1 cellular context compared by ENCODE assay signal in the genomic region with DNA sequence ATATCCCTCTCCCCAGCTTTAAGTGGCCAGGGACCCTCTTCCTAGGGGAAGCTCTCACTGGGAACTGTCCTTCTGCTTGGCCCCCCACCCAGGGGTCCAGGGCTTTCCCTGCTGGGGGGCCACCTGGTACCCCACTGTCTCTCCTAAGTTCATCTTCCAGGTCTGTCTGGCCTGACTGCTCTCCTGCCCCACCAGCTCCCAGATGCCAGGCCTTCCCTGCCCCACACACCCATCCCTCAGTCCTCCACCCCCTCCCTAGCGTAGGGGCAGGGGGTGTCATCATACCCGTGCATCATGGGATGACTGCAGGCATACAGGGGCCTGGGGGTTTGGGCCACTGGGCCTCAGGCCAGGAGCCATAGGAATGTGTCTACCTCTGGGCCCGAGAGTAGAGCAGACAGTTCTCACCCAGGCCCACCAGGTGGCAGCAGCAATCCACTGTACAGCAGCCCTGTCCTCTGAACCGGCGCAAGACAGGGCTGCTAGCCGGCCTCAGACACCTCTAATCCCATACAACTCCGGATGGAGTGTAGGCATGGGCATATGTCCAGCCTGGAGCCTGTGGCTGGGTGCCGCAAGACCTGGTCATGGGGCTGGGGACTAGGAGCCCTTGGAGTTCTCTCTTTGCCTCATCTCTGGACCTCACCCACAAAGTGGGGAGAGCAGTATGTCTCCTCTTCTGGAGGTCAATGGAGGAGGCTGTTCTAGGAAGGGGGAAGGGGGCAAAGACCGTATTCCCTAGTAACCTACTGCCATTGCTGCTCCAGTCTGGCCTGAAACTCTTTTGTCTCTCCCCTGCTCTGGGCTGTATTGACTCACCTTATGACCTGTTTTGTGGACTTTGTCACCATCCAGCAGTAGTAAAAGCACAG.
TF ChIP-seq lines count a peak whose summit lies in the region.

No MANE protein-coding gene starts in this region.

TF ChIP-seq in K562, 482 proteins besides CTCF, POLR2A, EP300 and RAD21 (continued from another document):
- TF ChIP-seq, protein P1, sequence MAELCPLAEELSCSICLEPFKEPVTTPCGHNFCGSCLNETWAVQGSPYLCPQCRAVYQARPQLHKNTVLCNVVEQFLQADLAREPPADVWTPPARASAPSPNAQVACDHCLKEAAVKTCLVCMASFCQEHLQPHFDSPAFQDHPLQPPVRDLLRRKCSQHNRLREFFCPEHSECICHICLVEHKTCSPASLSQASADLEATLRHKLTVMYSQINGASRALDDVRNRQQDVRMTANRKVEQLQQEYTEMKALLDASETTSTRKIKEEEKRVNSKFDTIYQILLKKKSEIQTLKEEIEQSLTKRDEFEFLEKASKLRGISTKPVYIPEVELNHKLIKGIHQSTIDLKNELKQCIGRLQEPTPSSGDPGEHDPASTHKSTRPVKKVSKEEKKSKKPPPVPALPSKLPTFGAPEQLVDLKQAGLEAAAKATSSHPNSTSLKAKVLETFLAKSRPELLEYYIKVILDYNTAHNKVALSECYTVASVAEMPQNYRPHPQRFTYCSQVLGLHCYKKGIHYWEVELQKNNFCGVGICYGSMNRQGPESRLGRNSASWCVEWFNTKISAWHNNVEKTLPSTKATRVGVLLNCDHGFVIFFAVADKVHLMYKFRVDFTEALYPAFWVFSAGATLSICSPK (IDR thresholded peaks at IDR 0.05; ENCODE audit: borderline replicate concordance), result no peak
- TF ChIP-seq, protein P2, sequence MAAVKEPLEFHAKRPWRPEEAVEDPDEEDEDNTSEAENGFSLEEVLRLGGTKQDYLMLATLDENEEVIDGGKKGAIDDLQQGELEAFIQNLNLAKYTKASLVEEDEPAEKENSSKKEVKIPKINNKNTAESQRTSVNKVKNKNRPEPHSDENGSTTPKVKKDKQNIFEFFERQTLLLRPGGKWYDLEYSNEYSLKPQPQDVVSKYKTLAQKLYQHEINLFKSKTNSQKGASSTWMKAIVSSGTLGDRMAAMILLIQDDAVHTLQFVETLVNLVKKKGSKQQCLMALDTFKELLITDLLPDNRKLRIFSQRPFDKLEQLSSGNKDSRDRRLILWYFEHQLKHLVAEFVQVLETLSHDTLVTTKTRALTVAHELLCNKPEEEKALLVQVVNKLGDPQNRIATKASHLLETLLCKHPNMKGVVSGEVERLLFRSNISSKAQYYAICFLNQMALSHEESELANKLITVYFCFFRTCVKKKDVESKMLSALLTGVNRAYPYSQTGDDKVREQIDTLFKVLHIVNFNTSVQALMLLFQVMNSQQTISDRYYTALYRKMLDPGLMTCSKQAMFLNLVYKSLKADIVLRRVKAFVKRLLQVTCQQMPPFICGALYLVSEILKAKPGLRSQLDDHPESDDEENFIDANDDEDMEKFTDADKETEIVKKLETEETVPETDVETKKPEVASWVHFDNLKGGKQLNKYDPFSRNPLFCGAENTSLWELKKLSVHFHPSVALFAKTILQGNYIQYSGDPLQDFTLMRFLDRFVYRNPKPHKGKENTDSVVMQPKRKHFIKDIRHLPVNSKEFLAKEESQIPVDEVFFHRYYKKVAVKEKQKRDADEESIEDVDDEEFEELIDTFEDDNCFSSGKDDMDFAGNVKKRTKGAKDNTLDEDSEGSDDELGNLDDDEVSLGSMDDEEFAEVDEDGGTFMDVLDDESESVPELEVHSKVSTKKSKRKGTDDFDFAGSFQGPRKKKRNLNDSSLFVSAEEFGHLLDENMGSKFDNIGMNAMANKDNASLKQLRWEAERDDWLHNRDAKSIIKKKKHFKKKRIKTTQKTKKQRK (IDR thresholded peaks at IDR 0.05; ENCODE audit: borderline replicate concordance, low read depth, low read length), result no peak
- no peak for TF ChIP-seq ZNF436 (CRISPR knock-in tag; IDR thresholded peaks at IDR 0.05)
- TF ChIP-seq ZC3H4 (CRISPR knock-in tag; IDR thresholded peaks at IDR 0.05; ENCODE audit: borderline replicate concordance), result no peak
- TF ChIP-seq KLF16 (IDR thresholded peaks at IDR 0.05), result no peak
- no peak for TF ChIP-seq SMARCC2 (IDR thresholded peaks at IDR 0.05; ENCODE audit: low read depth)
- TF ChIP-seq, protein P3, sequence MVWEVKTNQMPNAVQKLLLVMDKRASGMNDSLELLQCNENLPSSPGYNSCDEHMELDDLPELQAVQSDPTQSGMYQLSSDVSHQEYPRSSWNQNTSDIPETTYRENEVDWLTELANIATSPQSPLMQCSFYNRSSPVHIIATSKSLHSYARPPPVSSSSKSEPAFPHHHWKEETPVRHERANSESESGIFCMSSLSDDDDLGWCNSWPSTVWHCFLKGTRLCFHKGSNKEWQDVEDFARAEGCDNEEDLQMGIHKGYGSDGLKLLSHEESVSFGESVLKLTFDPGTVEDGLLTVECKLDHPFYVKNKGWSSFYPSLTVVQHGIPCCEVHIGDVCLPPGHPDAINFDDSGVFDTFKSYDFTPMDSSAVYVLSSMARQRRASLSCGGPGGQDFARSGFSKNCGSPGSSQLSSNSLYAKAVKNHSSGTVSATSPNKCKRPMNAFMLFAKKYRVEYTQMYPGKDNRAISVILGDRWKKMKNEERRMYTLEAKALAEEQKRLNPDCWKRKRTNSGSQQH (CRISPR knock-in tag; IDR thresholded peaks at IDR 0.05), result no peak
- TF ChIP-seq CHD2 (IDR thresholded peaks at IDR 0.05; ENCODE audit: low read depth, low read length), result no peak
- no peak for TF ChIP-seq RBM14 (IDR thresholded peaks at IDR 0.05; ENCODE audit: borderline replicate concordance, insufficient read depth, low read depth, low read length)
- TF ChIP-seq SUPT5H (IDR thresholded peaks at IDR 0.05), result no peak
- TF ChIP-seq ZNF717 (CRISPR knock-in tag; IDR thresholded peaks at IDR 0.05), result no peak
- no peak for TF ChIP-seq DIDO1 (tag; IDR thresholded peaks at IDR 0.05; ENCODE audit: low read depth)
- TF ChIP-seq ZNF551 (CRISPR knock-in tag; IDR thresholded peaks at IDR 0.05), result no peak
- no peak for TF ChIP-seq MECOM (CRISPR knock-in tag; IDR thresholded peaks at IDR 0.05)
- no peak for TF ChIP-seq NBN (IDR thresholded peaks at IDR 0.05; ENCODE audit: low read depth)
- 0 out of 2 replicates have a peak, but pooled peaks have one; percentile 41 for TF ChIP-seq GABPB1 (CRISPR knock-in tag; IDR thresholded peaks at IDR 0.05)
- TF ChIP-seq ZNF445 (CRISPR knock-in tag; IDR thresholded peaks at IDR 0.05; ENCODE audit: low read depth), result no peak
- TF ChIP-seq ARID2 (IDR thresholded peaks at IDR 0.05), result 0 out of 2 replicates have a peak, but pooled peaks have one; percentile 31
- no peak for TF ChIP-seq PYGO2 (tag; IDR thresholded peaks at IDR 0.05)
- TF ChIP-seq, protein P4, sequence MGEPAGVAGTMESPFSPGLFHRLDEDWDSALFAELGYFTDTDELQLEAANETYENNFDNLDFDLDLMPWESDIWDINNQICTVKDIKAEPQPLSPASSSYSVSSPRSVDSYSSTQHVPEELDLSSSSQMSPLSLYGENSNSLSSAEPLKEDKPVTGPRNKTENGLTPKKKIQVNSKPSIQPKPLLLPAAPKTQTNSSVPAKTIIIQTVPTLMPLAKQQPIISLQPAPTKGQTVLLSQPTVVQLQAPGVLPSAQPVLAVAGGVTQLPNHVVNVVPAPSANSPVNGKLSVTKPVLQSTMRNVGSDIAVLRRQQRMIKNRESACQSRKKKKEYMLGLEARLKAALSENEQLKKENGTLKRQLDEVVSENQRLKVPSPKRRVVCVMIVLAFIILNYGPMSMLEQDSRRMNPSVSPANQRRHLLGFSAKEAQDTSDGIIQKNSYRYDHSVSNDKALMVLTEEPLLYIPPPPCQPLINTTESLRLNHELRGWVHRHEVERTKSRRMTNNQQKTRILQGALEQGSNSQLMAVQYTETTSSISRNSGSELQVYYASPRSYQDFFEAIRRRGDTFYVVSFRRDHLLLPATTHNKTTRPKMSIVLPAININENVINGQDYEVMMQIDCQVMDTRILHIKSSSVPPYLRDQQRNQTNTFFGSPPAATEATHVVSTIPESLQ (CRISPR knock-in tag; IDR thresholded peaks at IDR 0.05), result no peak
- TF ChIP-seq PRPF4 (IDR thresholded peaks at IDR 0.05; ENCODE audit: insufficient read depth, low read depth, low read length, poor library complexity, severe bottlenecking), result no peak
- TF ChIP-seq, protein P5, sequence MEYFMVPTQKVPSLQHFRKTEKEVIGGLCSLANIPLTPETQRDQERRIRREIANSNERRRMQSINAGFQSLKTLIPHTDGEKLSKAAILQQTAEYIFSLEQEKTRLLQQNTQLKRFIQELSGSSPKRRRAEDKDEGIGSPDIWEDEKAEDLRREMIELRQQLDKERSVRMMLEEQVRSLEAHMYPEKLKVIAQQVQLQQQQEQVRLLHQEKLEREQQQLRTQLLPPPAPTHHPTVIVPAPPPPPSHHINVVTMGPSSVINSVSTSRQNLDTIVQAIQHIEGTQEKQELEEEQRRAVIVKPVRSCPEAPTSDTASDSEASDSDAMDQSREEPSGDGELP (CRISPR knock-in tag; IDR thresholded peaks at IDR 0.05; ENCODE audit: borderline replicate concordance), result peak; percentile 50; the same call in 1 of the 2 replicates
- no peak for TF ChIP-seq IFI16 (CRISPR knock-in tag; IDR thresholded peaks at IDR 0.05)
- TF ChIP-seq, protein P6, sequence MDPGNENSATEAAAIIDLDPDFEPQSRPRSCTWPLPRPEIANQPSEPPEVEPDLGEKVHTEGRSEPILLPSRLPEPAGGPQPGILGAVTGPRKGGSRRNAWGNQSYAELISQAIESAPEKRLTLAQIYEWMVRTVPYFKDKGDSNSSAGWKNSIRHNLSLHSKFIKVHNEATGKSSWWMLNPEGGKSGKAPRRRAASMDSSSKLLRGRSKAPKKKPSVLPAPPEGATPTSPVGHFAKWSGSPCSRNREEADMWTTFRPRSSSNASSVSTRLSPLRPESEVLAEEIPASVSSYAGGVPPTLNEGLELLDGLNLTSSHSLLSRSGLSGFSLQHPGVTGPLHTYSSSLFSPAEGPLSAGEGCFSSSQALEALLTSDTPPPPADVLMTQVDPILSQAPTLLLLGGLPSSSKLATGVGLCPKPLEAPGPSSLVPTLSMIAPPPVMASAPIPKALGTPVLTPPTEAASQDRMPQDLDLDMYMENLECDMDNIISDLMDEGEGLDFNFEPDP (CRISPR knock-in tag; IDR thresholded peaks at IDR 0.05), result no peak
- no peak for TF ChIP-seq POLR2G (IDR thresholded peaks at IDR 0.05; ENCODE audit: low read depth, low read length)
- TF ChIP-seq, protein P7, sequence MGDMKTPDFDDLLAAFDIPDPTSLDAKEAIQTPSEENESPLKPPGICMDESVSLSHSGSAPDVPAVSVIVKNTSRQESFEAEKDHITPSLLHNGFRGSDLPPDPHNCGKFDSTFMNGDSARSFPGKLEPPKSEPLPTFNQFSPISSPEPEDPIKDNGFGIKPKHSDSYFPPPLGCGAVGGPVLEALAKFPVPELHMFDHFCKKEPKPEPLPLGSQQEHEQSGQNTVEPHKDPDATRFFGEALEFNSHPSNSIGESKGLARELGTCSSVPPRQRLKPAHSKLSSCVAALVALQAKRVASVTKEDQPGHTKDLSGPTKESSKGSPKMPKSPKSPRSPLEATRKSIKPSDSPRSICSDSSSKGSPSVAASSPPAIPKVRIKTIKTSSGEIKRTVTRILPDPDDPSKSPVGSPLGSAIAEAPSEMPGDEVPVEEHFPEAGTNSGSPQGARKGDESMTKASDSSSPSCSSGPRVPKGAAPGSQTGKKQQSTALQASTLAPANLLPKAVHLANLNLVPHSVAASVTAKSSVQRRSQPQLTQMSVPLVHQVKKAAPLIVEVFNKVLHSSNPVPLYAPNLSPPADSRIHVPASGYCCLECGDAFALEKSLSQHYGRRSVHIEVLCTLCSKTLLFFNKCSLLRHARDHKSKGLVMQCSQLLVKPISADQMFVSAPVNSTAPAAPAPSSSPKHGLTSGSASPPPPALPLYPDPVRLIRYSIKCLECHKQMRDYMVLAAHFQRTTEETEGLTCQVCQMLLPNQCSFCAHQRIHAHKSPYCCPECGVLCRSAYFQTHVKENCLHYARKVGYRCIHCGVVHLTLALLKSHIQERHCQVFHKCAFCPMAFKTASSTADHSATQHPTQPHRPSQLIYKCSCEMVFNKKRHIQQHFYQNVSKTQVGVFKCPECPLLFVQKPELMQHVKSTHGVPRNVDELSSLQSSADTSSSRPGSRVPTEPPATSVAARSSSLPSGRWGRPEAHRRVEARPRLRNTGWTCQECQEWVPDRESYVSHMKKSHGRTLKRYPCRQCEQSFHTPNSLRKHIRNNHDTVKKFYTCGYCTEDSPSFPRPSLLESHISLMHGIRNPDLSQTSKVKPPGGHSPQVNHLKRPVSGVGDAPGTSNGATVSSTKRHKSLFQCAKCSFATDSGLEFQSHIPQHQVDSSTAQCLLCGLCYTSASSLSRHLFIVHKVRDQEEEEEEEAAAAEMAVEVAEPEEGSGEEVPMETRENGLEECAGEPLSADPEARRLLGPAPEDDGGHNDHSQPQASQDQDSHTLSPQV (IDR thresholded peaks at IDR 0.05), result no peak
- TF ChIP-seq EZH2 (IDR thresholded peaks at IDR 0.05; ENCODE audit: borderline replicate concordance, low read depth, low read length), result no peak
- peak; percentile 55 to 60 for TF ChIP-seq NRF1 (conservative IDR thresholded peaks at IDR 0.05 in 1 of 2, IDR thresholded peaks at IDR 0.05 in 1 of 2)
- TF ChIP-seq ZNF778 (CRISPR knock-in tag; IDR thresholded peaks at IDR 0.05), result no peak
- TF ChIP-seq ZNF444 (CRISPR knock-in tag; IDR thresholded peaks at IDR 0.05), result no peak
- peak; percentile 66; the same call in 1 of the 2 replicates for TF ChIP-seq HDGF (IDR thresholded peaks at IDR 0.05)
